8 cellular contexts compared by ENCODE assay signal in genomic region chr6:16130437-16130891, GRCh38. TPM values are rescaled to one million over a fixed set of nuclear protein-coding genes. Genes with fewer than 3 reads are reported as not detected.
DNase-seq lines count a peak whose midpoint lies in the region; ATAC-seq and TF ChIP-seq lines count a peak whose summit lies in the region.

No MANE protein-coding gene starts in this region.

- no peak for ATAC-seq in HG03442 (IDR thresholded peaks at IDR 0.05; ENCODE audit: unreplicated experiment)

- H3K4me3 ChIP-seq in iPS-11a (ENCODE audit: low read depth, low read length) = peak overlapping the region; percentile 62
- peak overlapping the region; percentile 86 for H3K4me3 ChIP-seq in smooth muscle cell

- CTCF ChIA-PET in activated CD4-positive, alpha-beta memory T cell treated with anti-CD3 and anti-CD28 coated beads, Interleukin-2, amount 10 ng/mL, durations not matched to agents 7 days and 5 days (lab: Charles Lee) = interaction anchor here (0.6 to 8.2 kb wide), 8 partner anchors 8 to 602 kb away, joined by 3 to 69 read pairs (median 4); no protein-coding TSS in a partner anchor

- H2AFZ ChIP-seq in smooth muscle cell (ENCODE audit: low read depth) = no peak overlapping the region

- no peaks in the 10 kb centered on the region for H3K9me3 ChIP-seq in smooth muscle cell (replicated peaks; ENCODE audit: low read depth)

- peak overlapping the region; percentile 85 for H3K27ac Mint-ChIP-seq in activated CD4-positive, alpha-beta memory T cell treated with anti-CD3 and anti-CD28 coated beads, Interleukin-2, amount 10 ng/mL, durations not matched to agents 7 days and 5 days

- 7% methylated on average over 8 of the region's 8 CpGs for WGBS in smooth muscle cell (ENCODE audit: low lambda C conversion rate)

- H3K79me2 ChIP-seq in smooth muscle cell (ENCODE audit: low read depth) = peaks cover 62% of the 10 kb centered on the region

- peaks cover 60% of the 10 kb centered on the region for H4K20me1 ChIP-seq in smooth muscle cell (ENCODE audit: low read depth)

- H3K9ac ChIP-seq in smooth muscle cell (ENCODE audit: low read depth) = peak overlapping the region; percentile 86

- H3K27me3 ChIP-seq in smooth muscle cell (ENCODE audit: low read depth) = no peaks in the 10 kb centered on the region

- H3F3A ChIP-seq in smooth muscle cell (ENCODE audit: low read depth) = no peaks in the 10 kb centered on the region

- H3K4me1 ChIP-seq in smooth muscle cell (ENCODE audit: low read depth) = peaks cover 42% of the 10 kb centered on the region

- H3K9me3 Mint-ChIP-seq in activated CD4-positive, alpha-beta memory T cell treated with anti-CD3 and anti-CD28 coated beads, Interleukin-2, amount 10 ng/mL, durations not matched to agents 7 days and 5 days = no peaks in the 10 kb centered on the region

- peak overlapping the region; percentile 91 for H3K4me3 Mint-ChIP-seq in activated CD4-positive, alpha-beta memory T cell treated with anti-CD3 and anti-CD28 coated beads, Interleukin-2, amount 10 ng/mL, durations not matched to agents 7 days and 5 days

- H3K4me1 Mint-ChIP-seq in activated CD4-positive, alpha-beta memory T cell treated with anti-CD3 and anti-CD28 coated beads, Interleukin-2, amount 10 ng/mL, durations not matched to agents 7 days and 5 days = peaks cover 54% of the 10 kb centered on the region

- H3K36me3 ChIP-seq in smooth muscle cell (ENCODE audit: low read depth) = no peaks in the 10 kb centered on the region

- no peak for TF ChIP-seq CTCF in smooth muscle cell (IDR thresholded peaks at IDR 0.05; ENCODE audit: borderline replicate concordance, insufficient read depth, poor library complexity, severe bottlenecking)

- peaks cover 39% of the 10 kb centered on the region for H3K36me3 Mint-ChIP-seq in activated CD4-positive, alpha-beta memory T cell treated with anti-CD3 and anti-CD28 coated beads, Interleukin-2, amount 10 ng/mL, durations not matched to agents 7 days and 5 days (ENCODE audit: low read depth)

- H3K4me2 ChIP-seq in smooth muscle cell = peak overlapping the region; percentile 92

- peak overlapping the region; percentile 81 for H3K27ac ChIP-seq in smooth muscle cell (ENCODE audit: low read depth)

- peak; percentile 7 for DNase-seq in stimulated activated CD4-positive, alpha-beta T cell treated with anti-CD3 and anti-CD28 coated beads, Interleukin-15, amount 100 ng/mL, for 24 hours
- DNase-seq in stimulated activated CD4-positive, alpha-beta T cell treated with anti-CD3 and anti-CD28 coated beads, Interleukin-12 subunit alpha, Interleukin-12 subunit beta, amount 100 ng/mL, for 4 hours = no peak
- peak; percentile 19 for DNase-seq in activated CD4-positive, alpha-beta memory T cell treated with anti-CD3 and anti-CD28 coated beads, Interleukin-2, amount 10 ng/mL, durations not matched to agents 7 days and 5 days
- DNase-seq in smooth muscle cell (lab: John Stamatoyannopoulos, UW; ENCODE audit: unreplicated experiment) (no peak), DMS153 treated with DMSO at 0.1 percent for 48 hours (lab: John Stamatoyannopoulos, UW; ENCODE audit: unreplicated experiment) (no peak), hippocampal formation (lab: John Stamatoyannopoulos, UW) (no peak)

- H3K27me3 Mint-ChIP-seq in activated CD4-positive, alpha-beta memory T cell treated with anti-CD3 and anti-CD28 coated beads, Interleukin-2, amount 10 ng/mL, durations not matched to agents 7 days and 5 days = peaks cover 12% of the 10 kb centered on the region

- POLR2A ChIA-PET in activated CD4-positive, alpha-beta memory T cell treated with anti-CD3 and anti-CD28 coated beads, Interleukin-2, amount 10 ng/mL, durations not matched to agents 7 days and 5 days (lab: Charles Lee) = interaction anchor here (0.6 to 4.5 kb wide), 16 partner anchors 10 to 1517 kb away, joined by 3 to 78 read pairs (median 4); partner anchors contain the start of genes ATXN1 and DTNBP1

RNA-seq across cellular contexts. Expression of gene MYLIP, which starts 1.6 kb away (rescaled TPM):
- total RNA-seq in activated CD4-positive, alpha-beta memory T cell treated with anti-CD3 and anti-CD28 coated beads, Interleukin-2, amount 10 ng/mL, durations not matched to agents 7 days and 5 days = 10 to 100 TPM; 16.2 to 18.6 TPM
- 25.0 and 42.2 TPM in 2 replicates for total RNA-seq in smooth muscle cell
- 29.9 and 41.8 TPM in 2 replicates for polyA plus RNA-seq in smooth muscle cell

Comparison
In these comparisons a context has a peak if more than half of its experiments do, and no peak if none do; other contexts are left out.
1. DNase-seq: peak in stimulated activated CD4-positive, alpha-beta T cell treated with anti-CD3 and anti-CD28 coated beads, Interleukin-15, amount 100 ng/mL, for 24 hours (single experiment) and activated CD4-positive, alpha-beta memory T cell treated with anti-CD3 and anti-CD28 coated beads, Interleukin-2, amount 10 ng/mL, durations not matched to agents 7 days and 5 days (single experiment); none in stimulated activated CD4-positive, alpha-beta T cell treated with anti-CD3 and anti-CD28 coated beads, Interleukin-12 subunit alpha, Interleukin-12 subunit beta, amount 100 ng/mL, for 4 hours (single experiment), smooth muscle cell (single experiment), DMS153 treated with DMSO at 0.1 percent for 48 hours (single experiment) and hippocampal formation (0 of 2).